In genomic region chr5:139341187-139341688, GRCh38 we compare ENCODE assay signal across 8 cellular contexts. TPM values are rescaled to one million over a fixed set of nuclear protein-coding genes. Genes with fewer than 3 reads are reported as not detected.
A peak's percentile ranks its signal among the peaks of the same experiment; 100 is the strongest.
DNase-seq lines count a peak whose midpoint lies in the region; ATAC-seq and TF ChIP-seq lines count a peak whose summit lies in the region.

No MANE protein-coding gene starts in this region.

- DNase-seq in DND-41 (no peak), NCI-H460 (ENCODE audit: extremely low read depth, low read depth) (peak; percentile 43), kidney glomerular epithelial cell (lab: John Stamatoyannopoulos, UW) (no peak), LoVo (ENCODE audit: low spot score) (no peak)
- DNase-seq in effector memory CD4-positive, alpha-beta T cell, result no peak

- H2AFZ ChIP-seq in DND-41 (ENCODE audit: low read depth, low read length) (peak overlapping the region; percentile 81), neuron (ENCODE audit: low read depth, low read length) (peak overlapping the region; percentile 33)

- H3K9ac ChIP-seq in DND-41 (ENCODE audit: low read depth, low read length), result peak overlapping the region; percentile 93

- no peak for TF ChIP-seq CTCF in DND-41 (IDR thresholded peaks at IDR 0.05; ENCODE audit: borderline replicate concordance, extremely low read depth, low read length, poor library complexity, severe bottlenecking)

- peaks cover 50% of the 10 kb centered on the region for H3K79me2 ChIP-seq in DND-41 (ENCODE audit: insufficient read depth, low read length)

- no peak for ATAC-seq in DND-41 (ENCODE audit: insufficient read depth, low read depth)
- ATAC-seq in GM19452 (IDR thresholded peaks at IDR 0.05; ENCODE audit: unreplicated experiment), result no peak
- no peak for ATAC-seq in GM19035 (IDR thresholded peaks at IDR 0.05; ENCODE audit: unreplicated experiment)

- peaks cover 37% of the 10 kb centered on the region for H4K20me1 ChIP-seq in DND-41 (ENCODE audit: insufficient read depth, low read length)

- H3K4me2 ChIP-seq in DND-41 (ENCODE audit: insufficient read depth, low read length), result peak overlapping the region; percentile 95

- H3K27ac ChIP-seq in DND-41 (ENCODE audit: low read length), result peak overlapping the region; percentile 60
- H3K27ac ChIP-seq in effector memory CD4-positive, alpha-beta T cell (ENCODE audit: insufficient read depth, low read length, poor library complexity, severe bottlenecking), result peak overlapping the region; percentile 99

- peak overlapping the region; percentile 23 to 92; a peak in 3 of 4 replicates for H3K4me3 ChIP-seq in DND-41 (ENCODE audit: low read depth in 1 of 2, low read length in 2 of 2)
- peak overlapping the region; percentile 95 for H3K4me3 ChIP-seq in effector memory CD4-positive, alpha-beta T cell (ENCODE audit: insufficient read depth, low read depth, low read length, poor library complexity, severe bottlenecking)
- peak overlapping the region; percentile 86 for H3K4me3 ChIP-seq in neuron (ENCODE audit: low read length)

- no peaks in the 10 kb centered on the region for H3K27me3 ChIP-seq in DND-41 (ENCODE audit: insufficient read depth, low read length, poor library complexity)
- H3K27me3 ChIP-seq in effector memory CD4-positive, alpha-beta T cell (replicated peaks; ENCODE audit: control insufficient read depth, insufficient read depth, low read length, poor library complexity, severe bottlenecking), result no peaks in the 10 kb centered on the region
- no peaks in the 10 kb centered on the region for H3K27me3 ChIP-seq in neuron (ENCODE audit: insufficient read depth, low read length)

- H3K4me1 ChIP-seq in DND-41 (ENCODE audit: insufficient read depth, low read length) (peaks cover 39% of the 10 kb centered on the region), neuron (ENCODE audit: insufficient read depth, low read length) (peaks cover 22% of the 10 kb centered on the region)
- peaks cover 19% of the 10 kb centered on the region for H3K4me1 ChIP-seq in effector memory CD4-positive, alpha-beta T cell (ENCODE audit: control insufficient read depth, insufficient read depth, low read length, poor library complexity, severe bottlenecking)

- no peaks in the 10 kb centered on the region for H3K9me3 ChIP-seq in DND-41 (ENCODE audit: insufficient read depth, low read length, severe bottlenecking)
- no peaks in the 10 kb centered on the region for H3K9me3 ChIP-seq in effector memory CD4-positive, alpha-beta T cell (ENCODE audit: control insufficient read depth, low read length)
- H3K9me3 ChIP-seq in neuron (ENCODE audit: low read length), result no peaks in the 10 kb centered on the region

- H3K36me3 ChIP-seq in DND-41 (ENCODE audit: insufficient read depth, low read length) (peaks cover 26% of the 10 kb centered on the region), neuron (ENCODE audit: insufficient read depth, low read length) (peaks cover 14% of the 10 kb centered on the region)
- no peaks in the 10 kb centered on the region for H3K36me3 ChIP-seq in effector memory CD4-positive, alpha-beta T cell (ENCODE audit: control insufficient read depth, insufficient read depth, low read length)

RNA-seq across cellular contexts. Expression of gene PAIP2, which starts 0.4 kb away (rescaled TPM):
- total RNA-seq in NCI-H460 (2014; rRNA removed; shearing (Covaris generic)), result 105 and 120 TPM in 2 replicates
- polyA plus RNA-seq in NCI-H460 (2014; cell fraction: nucleus; rRNA removed), result 38.7 and 43.2 TPM in 2 replicates

RNA-seq across cellular contexts. Expression of gene SLC23A1, which starts 41.9 kb away (rescaled TPM):
- total RNA-seq in NCI-H460 (2014; rRNA removed; shearing (Covaris generic)), result not detected in 2 replicates
- polyA plus RNA-seq in NCI-H460 (2014; cell fraction: nucleus; rRNA removed), result not detected in 2 replicates

RNA-seq across cellular contexts. Expression of gene MATR3, which starts 47.7 kb away (rescaled TPM):
- total RNA-seq in NCI-H460 (2014; rRNA removed; shearing (Covaris generic)), result 344 and 359 TPM in 2 replicates
- 255 and 322 TPM in 2 replicates for polyA plus RNA-seq in NCI-H460 (2014; cell fraction: nucleus; rRNA removed)

RNA-seq across cellular contexts. Expression of gene MZB1, which starts 48.5 kb away (rescaled TPM):
- total RNA-seq in NCI-H460 (2014; rRNA removed; shearing (Covaris generic)), result 0.10 and 0.52 TPM in 2 replicates
- 0.84 TPM in 1 of 2 replicates, not detected in the other for polyA plus RNA-seq in NCI-H460 (2014; cell fraction: nucleus; rRNA removed)

RNA-seq across cellular contexts. Expression of gene PROB1, which starts 53.7 kb away (rescaled TPM):
- 1.5 and 1.8 TPM in 2 replicates for total RNA-seq in NCI-H460 (2014; rRNA removed; shearing (Covaris generic))
- 2.3 and 4.2 TPM in 2 replicates for polyA plus RNA-seq in NCI-H460 (2014; cell fraction: nucleus; rRNA removed)
